In the genomic region with DNA sequence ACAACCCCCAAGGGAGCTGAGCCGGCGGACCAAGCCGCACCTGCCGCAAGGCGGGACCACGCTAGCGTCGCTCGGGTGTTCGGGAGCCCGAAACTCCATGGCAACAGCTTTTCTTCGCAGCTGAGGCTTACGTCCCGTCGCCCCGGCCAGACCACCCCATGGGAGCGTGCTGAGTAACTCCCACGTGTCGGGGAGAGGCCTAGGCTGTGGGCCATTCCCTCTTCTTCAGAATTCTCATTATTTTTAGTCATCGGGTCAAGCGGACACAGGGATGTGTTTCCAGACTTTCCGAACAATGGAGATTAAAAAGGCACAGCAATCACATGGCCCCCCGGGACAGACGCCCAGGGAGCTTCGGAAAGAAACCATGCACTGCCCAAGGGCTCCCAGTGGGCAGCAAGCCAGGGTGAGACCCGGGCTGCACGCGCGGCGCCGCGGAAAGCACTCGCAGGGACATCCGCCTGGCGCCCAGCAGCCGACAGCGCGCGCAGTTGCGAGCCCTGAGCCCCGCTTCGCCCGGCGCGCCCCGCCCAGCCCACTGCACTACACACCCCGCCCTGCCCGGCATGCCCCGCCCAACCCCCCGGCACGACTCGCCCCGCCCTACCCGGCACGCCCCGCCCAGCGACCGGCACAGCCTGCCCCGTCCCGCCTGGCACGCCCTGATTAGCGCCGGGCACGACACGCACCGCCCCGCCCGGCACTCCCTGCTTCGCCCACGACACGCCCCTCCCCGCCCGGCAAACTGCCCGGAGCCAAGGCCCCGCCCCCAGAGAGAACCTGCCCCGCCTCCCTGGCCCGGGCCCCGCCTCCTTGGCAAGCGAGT, we compare ENCODE assay signal across 1 cellular context.
A peak's percentile ranks its signal among the peaks of the same experiment; 100 is the strongest.
TF ChIP-seq lines count a peak whose summit lies in the region.

No MANE protein-coding gene starts in this region.

TF ChIP-seq in HEK293, 187 proteins besides CTCF, POLR2A, EP300 and RAD21 (continued from another document and continues in another):
- TF ChIP-seq, protein P1, sequence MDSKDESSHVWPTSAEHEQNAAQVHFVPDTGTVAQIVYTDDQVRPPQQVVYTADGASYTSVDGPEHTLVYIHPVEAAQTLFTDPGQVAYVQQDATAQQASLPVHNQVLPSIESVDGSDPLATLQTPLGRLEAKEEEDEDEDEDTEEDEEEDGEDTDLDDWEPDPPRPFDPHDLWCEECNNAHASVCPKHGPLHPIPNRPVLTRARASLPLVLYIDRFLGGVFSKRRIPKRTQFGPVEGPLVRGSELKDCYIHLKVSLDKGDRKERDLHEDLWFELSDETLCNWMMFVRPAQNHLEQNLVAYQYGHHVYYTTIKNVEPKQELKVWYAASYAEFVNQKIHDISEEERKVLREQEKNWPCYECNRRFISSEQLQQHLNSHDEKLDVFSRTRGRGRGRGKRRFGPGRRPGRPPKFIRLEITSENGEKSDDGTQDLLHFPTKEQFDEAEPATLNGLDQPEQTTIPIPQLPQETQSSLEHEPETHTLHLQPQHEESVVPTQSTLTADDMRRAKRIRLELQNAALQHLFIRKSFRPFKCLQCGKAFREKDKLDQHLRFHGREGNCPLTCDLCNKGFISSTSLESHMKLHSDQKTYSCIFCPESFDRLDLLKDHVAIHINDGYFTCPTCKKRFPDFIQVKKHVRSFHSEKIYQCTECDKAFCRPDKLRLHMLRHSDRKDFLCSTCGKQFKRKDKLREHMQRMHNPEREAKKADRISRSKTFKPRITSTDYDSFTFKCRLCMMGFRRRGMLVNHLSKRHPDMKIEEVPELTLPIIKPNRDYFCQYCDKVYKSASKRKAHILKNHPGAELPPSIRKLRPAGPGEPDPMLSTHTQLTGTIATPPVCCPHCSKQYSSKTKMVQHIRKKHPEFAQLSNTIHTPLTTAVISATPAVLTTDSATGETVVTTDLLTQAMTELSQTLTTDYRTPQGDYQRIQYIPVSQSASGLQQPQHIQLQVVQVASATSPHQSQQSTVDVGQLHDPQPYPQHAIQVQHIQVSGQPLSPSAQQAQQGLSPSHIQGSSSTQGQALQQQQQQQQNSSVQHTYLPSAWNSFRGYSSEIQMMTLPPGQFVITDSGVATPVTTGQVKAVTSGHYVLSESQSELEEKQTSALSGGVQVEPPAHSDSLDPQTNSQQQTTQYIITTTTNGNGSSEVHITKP (tag by site-specific recombination; IDR thresholded peaks at IDR 0.05) = peak; percentile 89
- TF ChIP-seq ZSCAN30 (tag by site-specific recombination; IDR thresholded peaks at IDR 0.05) (peak; percentile 74), ZXDB (tag by site-specific recombination; IDR thresholded peaks at IDR 0.05) (peak; percentile 72; the same call in 1 of the 2 replicates), ZBTB17 (tag by site-specific recombination; IDR thresholded peaks at IDR 0.05) (0 out of 2 replicates have a peak, but pooled peaks have one; percentile 37), ZNF701 (tag by site-specific recombination; IDR thresholded peaks at IDR 0.05) (no peak), ZNF121 (tag by site-specific recombination; IDR thresholded peaks at IDR 0.05) (no peak), ZNF501 (tag by site-specific recombination; IDR thresholded peaks at IDR 0.05) (peak; percentile 84; the same call in 1 of the 2 replicates), ZEB2 (tag by site-specific recombination; IDR thresholded peaks at IDR 0.05) (peak; percentile 64; the same call in 1 of the 2 replicates), ZNF335 (tag by site-specific recombination; conservative IDR thresholded peaks at IDR 0.05) (peak; percentile 70), KLF9 (tag by site-specific recombination; IDR thresholded peaks at IDR 0.05; ENCODE audit: low read depth) (peak; percentile 96), GLIS2 (tag by site-specific recombination; IDR thresholded peaks at IDR 0.05) (peak; percentile 89), ZFHX2 (tag by site-specific recombination; conservative IDR thresholded peaks at IDR 0.05) (peak; percentile 61), ZBTB8A (tag by site-specific recombination; IDR thresholded peaks at IDR 0.05) (peak; percentile 97), KLF10 (tag by site-specific recombination; IDR thresholded peaks at IDR 0.05) (0 out of 2 replicates have a peak, but pooled peaks have one; percentile 45), ZNF37A (tag by site-specific recombination; IDR thresholded peaks at IDR 0.05) (0 out of 2 replicates have a peak, but pooled peaks have one; percentile 25), ZNF423 (tag by site-specific recombination; IDR thresholded peaks at IDR 0.05) (peak; percentile 84), EGR2 (tag by site-specific recombination; IDR thresholded peaks at IDR 0.05; ENCODE audit: low read depth) (peak; percentile 19; the same call in 1 of the 2 replicates), ZBTB20 (tag by site-specific recombination; IDR thresholded peaks at IDR 0.05) (peak; percentile 80; the same call in 1 of the 2 replicates), ZIC2 (tag by site-specific recombination; IDR thresholded peaks at IDR 0.05) (peak; percentile 93), OSR2 (tag by site-specific recombination; IDR thresholded peaks at IDR 0.05) (no peak), SALL2 (tag by site-specific recombination; IDR thresholded peaks at IDR 0.05; ENCODE audit: borderline replicate concordance) (no peak), ZNF341 (tag by site-specific recombination; IDR thresholded peaks at IDR 0.05; ENCODE audit: low read depth) (peak; percentile 73), ZNF660 (tag by site-specific recombination; IDR thresholded peaks at IDR 0.05) (0 out of 2 replicates have a peak, but pooled peaks have one; percentile 30), ZNF777 (tag by site-specific recombination; IDR thresholded peaks at IDR 0.05; ENCODE audit: borderline replicate concordance) (0 out of 2 replicates have a peak, but pooled peaks have one; percentile 27), MYNN (tag by site-specific recombination; IDR thresholded peaks at IDR 0.05; ENCODE audit: borderline replicate concordance) (0 out of 2 replicates have a peak, but pooled peaks have one; percentile 44), ZNF629 (tag by site-specific recombination; IDR thresholded peaks at IDR 0.05) (peak; percentile 41; the same call in 1 of the 2 replicates), KLF16 (tag by site-specific recombination; IDR thresholded peaks at IDR 0.05) (peak; percentile 19; the same call in 1 of the 2 replicates), ZBTB48 (tag by site-specific recombination; IDR thresholded peaks at IDR 0.05) (peak; percentile 77; the same call in 1 of the 2 replicates), ZNF324 (tag by site-specific recombination; IDR thresholded peaks at IDR 0.05) (0 out of 2 replicates have a peak, but pooled peaks have one; percentile 33), IKZF3 (tag by site-specific recombination; IDR thresholded peaks at IDR 0.05) (0 out of 2 replicates have a peak, but pooled peaks have one; percentile 22), ZNF2 (tag by site-specific recombination; IDR thresholded peaks at IDR 0.05) (peak; percentile 63), ZNF24 (tag by site-specific recombination; IDR thresholded peaks at IDR 0.05) (0 out of 2 replicates have a peak, but pooled peaks have one; percentile 42), SP2 (tag by site-specific recombination; IDR thresholded peaks at IDR 0.05) (peak; percentile 81), ZNF624 (tag by site-specific recombination; IDR thresholded peaks at IDR 0.05) (no peak)
- TF ChIP-seq, protein P2, sequence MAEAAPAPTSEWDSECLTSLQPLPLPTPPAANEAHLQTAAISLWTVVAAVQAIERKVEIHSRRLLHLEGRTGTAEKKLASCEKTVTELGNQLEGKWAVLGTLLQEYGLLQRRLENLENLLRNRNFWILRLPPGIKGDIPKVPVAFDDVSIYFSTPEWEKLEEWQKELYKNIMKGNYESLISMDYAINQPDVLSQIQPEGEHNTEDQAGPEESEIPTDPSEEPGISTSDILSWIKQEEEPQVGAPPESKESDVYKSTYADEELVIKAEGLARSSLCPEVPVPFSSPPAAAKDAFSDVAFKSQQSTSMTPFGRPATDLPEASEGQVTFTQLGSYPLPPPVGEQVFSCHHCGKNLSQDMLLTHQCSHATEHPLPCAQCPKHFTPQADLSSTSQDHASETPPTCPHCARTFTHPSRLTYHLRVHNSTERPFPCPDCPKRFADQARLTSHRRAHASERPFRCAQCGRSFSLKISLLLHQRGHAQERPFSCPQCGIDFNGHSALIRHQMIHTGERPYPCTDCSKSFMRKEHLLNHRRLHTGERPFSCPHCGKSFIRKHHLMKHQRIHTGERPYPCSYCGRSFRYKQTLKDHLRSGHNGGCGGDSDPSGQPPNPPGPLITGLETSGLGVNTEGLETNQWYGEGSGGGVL (tag by site-specific recombination; IDR thresholded peaks at IDR 0.05) = no peak
- TF ChIP-seq, protein P3, sequence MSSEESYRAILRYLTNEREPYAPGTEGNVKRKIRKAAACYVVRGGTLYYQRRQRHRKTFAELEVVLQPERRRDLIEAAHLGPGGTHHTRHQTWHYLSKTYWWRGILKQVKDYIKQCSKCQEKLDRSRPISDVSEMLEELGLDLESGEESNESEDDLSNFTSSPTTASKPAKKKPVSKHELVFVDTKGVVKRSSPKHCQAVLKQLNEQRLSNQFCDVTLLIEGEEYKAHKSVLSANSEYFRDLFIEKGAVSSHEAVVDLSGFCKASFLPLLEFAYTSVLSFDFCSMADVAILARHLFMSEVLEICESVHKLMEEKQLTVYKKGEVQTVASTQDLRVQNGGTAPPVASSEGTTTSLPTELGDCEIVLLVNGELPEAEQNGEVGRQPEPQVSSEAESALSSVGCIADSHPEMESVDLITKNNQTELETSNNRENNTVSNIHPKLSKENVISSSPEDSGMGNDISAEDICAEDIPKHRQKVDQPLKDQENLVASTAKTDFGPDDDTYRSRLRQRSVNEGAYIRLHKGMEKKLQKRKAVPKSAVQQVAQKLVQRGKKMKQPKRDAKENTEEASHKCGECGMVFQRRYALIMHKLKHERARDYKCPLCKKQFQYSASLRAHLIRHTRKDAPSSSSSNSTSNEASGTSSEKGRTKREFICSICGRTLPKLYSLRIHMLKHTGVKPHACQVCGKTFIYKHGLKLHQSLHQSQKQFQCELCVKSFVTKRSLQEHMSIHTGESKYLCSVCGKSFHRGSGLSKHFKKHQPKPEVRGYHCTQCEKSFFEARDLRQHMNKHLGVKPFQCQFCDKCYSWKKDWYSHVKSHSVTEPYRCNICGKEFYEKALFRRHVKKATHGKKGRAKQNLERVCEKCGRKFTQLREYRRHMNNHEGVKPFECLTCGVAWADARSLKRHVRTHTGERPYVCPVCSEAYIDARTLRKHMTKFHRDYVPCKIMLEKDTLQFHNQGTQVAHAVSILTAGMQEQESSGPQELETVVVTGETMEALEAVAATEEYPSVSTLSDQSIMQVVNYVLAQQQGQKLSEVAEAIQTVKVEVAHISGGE (tag by site-specific recombination; conservative IDR thresholded peaks at IDR 0.05; ENCODE audit: low read depth) = peak; percentile 42
- TF ChIP-seq, protein P4, sequence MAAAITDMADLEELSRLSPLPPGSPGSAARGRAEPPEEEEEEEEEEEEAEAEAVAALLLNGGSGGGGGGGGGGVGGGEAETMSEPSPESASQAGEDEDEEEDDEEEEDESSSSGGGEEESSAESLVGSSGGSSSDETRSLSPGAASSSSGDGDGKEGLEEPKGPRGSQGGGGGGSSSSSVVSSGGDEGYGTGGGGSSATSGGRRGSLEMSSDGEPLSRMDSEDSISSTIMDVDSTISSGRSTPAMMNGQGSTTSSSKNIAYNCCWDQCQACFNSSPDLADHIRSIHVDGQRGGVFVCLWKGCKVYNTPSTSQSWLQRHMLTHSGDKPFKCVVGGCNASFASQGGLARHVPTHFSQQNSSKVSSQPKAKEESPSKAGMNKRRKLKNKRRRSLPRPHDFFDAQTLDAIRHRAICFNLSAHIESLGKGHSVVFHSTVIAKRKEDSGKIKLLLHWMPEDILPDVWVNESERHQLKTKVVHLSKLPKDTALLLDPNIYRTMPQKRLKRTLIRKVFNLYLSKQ (tag by site-specific recombination; IDR thresholded peaks at IDR 0.05; ENCODE audit: borderline replicate concordance) = no peak
- TF ChIP-seq, protein P5, sequence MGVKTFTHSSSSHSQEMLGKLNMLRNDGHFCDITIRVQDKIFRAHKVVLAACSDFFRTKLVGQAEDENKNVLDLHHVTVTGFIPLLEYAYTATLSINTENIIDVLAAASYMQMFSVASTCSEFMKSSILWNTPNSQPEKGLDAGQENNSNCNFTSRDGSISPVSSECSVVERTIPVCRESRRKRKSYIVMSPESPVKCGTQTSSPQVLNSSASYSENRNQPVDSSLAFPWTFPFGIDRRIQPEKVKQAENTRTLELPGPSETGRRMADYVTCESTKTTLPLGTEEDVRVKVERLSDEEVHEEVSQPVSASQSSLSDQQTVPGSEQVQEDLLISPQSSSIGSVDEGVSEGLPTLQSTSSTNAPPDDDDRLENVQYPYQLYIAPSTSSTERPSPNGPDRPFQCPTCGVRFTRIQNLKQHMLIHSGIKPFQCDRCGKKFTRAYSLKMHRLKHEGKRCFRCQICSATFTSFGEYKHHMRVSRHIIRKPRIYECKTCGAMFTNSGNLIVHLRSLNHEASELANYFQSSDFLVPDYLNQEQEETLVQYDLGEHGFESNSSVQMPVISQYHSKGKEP (tag by site-specific recombination; IDR thresholded peaks at IDR 0.05) = 0 out of 2 replicates have a peak, but pooled peaks have one; percentile 18
- TF ChIP-seq, protein P6, sequence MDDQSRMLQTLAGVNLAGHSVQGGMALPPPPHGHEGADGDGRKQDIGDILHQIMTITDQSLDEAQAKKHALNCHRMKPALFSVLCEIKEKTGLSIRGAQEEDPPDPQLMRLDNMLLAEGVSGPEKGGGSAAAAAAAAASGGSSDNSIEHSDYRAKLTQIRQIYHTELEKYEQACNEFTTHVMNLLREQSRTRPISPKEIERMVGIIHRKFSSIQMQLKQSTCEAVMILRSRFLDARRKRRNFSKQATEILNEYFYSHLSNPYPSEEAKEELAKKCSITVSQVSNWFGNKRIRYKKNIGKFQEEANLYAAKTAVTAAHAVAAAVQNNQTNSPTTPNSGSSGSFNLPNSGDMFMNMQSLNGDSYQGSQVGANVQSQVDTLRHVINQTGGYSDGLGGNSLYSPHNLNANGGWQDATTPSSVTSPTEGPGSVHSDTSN (CRISPR knock-in tag; IDR thresholded peaks at IDR 0.05) = no peak
- TF ChIP-seq, protein P7, sequence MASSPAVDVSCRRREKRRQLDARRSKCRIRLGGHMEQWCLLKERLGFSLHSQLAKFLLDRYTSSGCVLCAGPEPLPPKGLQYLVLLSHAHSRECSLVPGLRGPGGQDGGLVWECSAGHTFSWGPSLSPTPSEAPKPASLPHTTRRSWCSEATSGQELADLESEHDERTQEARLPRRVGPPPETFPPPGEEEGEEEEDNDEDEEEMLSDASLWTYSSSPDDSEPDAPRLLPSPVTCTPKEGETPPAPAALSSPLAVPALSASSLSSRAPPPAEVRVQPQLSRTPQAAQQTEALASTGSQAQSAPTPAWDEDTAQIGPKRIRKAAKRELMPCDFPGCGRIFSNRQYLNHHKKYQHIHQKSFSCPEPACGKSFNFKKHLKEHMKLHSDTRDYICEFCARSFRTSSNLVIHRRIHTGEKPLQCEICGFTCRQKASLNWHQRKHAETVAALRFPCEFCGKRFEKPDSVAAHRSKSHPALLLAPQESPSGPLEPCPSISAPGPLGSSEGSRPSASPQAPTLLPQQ (tag by site-specific recombination; IDR thresholded peaks at IDR 0.05) = peak; percentile 64
- TF ChIP-seq, protein P8, sequence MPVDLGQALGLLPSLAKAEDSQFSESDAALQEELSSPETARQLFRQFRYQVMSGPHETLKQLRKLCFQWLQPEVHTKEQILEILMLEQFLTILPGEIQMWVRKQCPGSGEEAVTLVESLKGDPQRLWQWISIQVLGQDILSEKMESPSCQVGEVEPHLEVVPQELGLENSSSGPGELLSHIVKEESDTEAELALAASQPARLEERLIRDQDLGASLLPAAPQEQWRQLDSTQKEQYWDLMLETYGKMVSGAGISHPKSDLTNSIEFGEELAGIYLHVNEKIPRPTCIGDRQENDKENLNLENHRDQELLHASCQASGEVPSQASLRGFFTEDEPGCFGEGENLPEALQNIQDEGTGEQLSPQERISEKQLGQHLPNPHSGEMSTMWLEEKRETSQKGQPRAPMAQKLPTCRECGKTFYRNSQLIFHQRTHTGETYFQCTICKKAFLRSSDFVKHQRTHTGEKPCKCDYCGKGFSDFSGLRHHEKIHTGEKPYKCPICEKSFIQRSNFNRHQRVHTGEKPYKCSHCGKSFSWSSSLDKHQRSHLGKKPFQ (tag by site-specific recombination; IDR thresholded peaks at IDR 0.05) = no peak
